ENCODE assay signal across 16 cellular contexts in genomic region chr1:205954819-205955404, GRCh38.
"Had no signal": no experiment of that assay in that cellular context is flagged by ENCODE, and none has a peak within 500 bp of the region (broad histone marks: within the 10 kb centered on the region; RNA-seq: fewer than 3 reads in every experiment).

No MANE protein-coding gene starts in this region.

- H3K4me3 Mint-ChIP-seq: activated naive CD4-positive, alpha-beta T cell treated with anti-CD3 and anti-CD28 coated beads, Interleukin-2, amount 50 U/mL, for 24 hours; nephron progenitor cell; stimulated activated naive B cell treated with anti-CD40 and anti-IgM and Interleukin-4, amounts not matched to agents 10 μg/mL and 1 μg/mL and 100 μg/mL, for 72 hours; type B pancreatic cell had no signal

- ATAC-seq: activated CD4-positive, CD25-positive, alpha-beta regulatory T cell treated with anti-CD3 and anti-CD28 coated beads, Interleukin-2, amount 50 U/mL, for 24 hours; gastrocnemius medialis; heart right ventricle; left lobe of liver; stimulated activated naive B cell treated with anti-CD40 and anti-IgM and Interleukin-4, amounts not matched to agents 10 μg/mL and 1 μg/mL and 100 μg/mL, for 72 hours had no signal

- H3K4me1 Mint-ChIP-seq: activated naive CD4-positive, alpha-beta T cell treated with anti-CD3 and anti-CD28 coated beads, Interleukin-2, amount 50 U/mL, for 24 hours; stimulated activated naive B cell treated with anti-CD40 and anti-IgM and Interleukin-4, amounts not matched to agents 10 μg/mL and 1 μg/mL and 100 μg/mL, for 72 hours had no signal

- H3K9me3 Mint-ChIP-seq: activated naive CD4-positive, alpha-beta T cell treated with anti-CD3 and anti-CD28 coated beads, Interleukin-2, amount 50 U/mL, for 24 hours; nephron progenitor cell; stimulated activated naive B cell treated with anti-CD40 and anti-IgM and Interleukin-4, amounts not matched to agents 10 μg/mL and 1 μg/mL and 100 μg/mL, for 72 hours; type B pancreatic cell had no signal

- DNase-seq: activated effector memory CD4-positive, alpha-beta T cell treated with Interleukin-2 at 50 U/mL for 16 hours; amniotic stem cell; brain microvascular endothelial cell; effector memory CD4-positive, alpha-beta T cell; gastrocnemius medialis; heart right ventricle; islet precursor cell; mesenchymal stem cell; nephron progenitor cell; sigmoid colon; stimulated activated CD4-positive, alpha-beta T cell treated with anti-CD3 and anti-CD28 coated beads, Interleukin-2, amount 100 ng/mL, for 24 hours; stimulated activated naive B cell treated with anti-CD40 and anti-IgM and Interleukin-4, amounts not matched to agents 10 μg/mL and 1 μg/mL and 100 μg/mL, for 72 hours had no signal

- H3K36me3 Mint-ChIP-seq: activated naive CD4-positive, alpha-beta T cell treated with anti-CD3 and anti-CD28 coated beads, Interleukin-2, amount 50 U/mL, for 24 hours; stimulated activated naive B cell treated with anti-CD40 and anti-IgM and Interleukin-4, amounts not matched to agents 10 μg/mL and 1 μg/mL and 100 μg/mL, for 72 hours; type B pancreatic cell had no signal

- H3K27ac Mint-ChIP-seq: activated naive CD4-positive, alpha-beta T cell treated with anti-CD3 and anti-CD28 coated beads, Interleukin-2, amount 50 U/mL, for 24 hours; nephron progenitor cell; stimulated activated naive B cell treated with anti-CD40 and anti-IgM and Interleukin-4, amounts not matched to agents 10 μg/mL and 1 μg/mL and 100 μg/mL, for 72 hours; type B pancreatic cell had no signal
